Comparison of ENCODE assay signal across 16 cellular contexts in genomic region chr11:94648789-94649188, GRCh38.
DNase-seq lines count a peak whose midpoint lies in the region; ATAC-seq and TF ChIP-seq lines count a peak whose summit lies in the region.
"Had no signal": no experiment of that assay in that cellular context is flagged by ENCODE, and none has a peak within 500 bp of the region (broad histone marks: within the 10 kb centered on the region; RNA-seq: fewer than 3 reads in every experiment).

No MANE protein-coding gene starts in this region.

- H3K9ac ChIP-seq in endodermal cell (ENCODE audit: extremely low read depth, low read length, poor library complexity, severe bottlenecking): no peak overlapping the region
- peak overlapping the region; percentile 56 for H3K9ac ChIP-seq in mesendoderm (ENCODE audit: low read length)
- H3K9ac ChIP-seq: BLaER1 treated with 17β-estradiol and CSF1 and Interleukin-3, amounts not matched to agents 10 nM and 100 nM; KMS-11 had no signal

- no peaks in the 10 kb centered on the region for H3K9me3 Mint-ChIP-seq in endodermal cell
- no peaks in the 10 kb centered on the region for H3K9me3 Mint-ChIP-seq in natural killer cell treated with Interleukin-12 subunit alpha and Interleukin-12 subunit beta and Interleukin-15 and Interleukin-18, amount 100 ng/mL, for 72 hours
- H3K9me3 Mint-ChIP-seq: CD4-positive, alpha-beta memory T cell had no signal

- WGBS in right cardiac atrium: 76% methylated on average over 2 of the region's 2 CpGs
- WGBS in endodermal cell (ENCODE audit: insufficient coverage in 1 of 2, insufficient read length in 1 of 2), 2 experiments: 80 to 87% methylated on average over 2 of the region's 2 CpGs
- no CpG with 5 or more reads among the region's 2 CpGs for WGBS in mesendoderm (ENCODE audit: extremely low coverage, insufficient coverage, low lambda C conversion rate)

- no peak overlapping the region for H3K23ac ChIP-seq in mesendoderm (ENCODE audit: low read length)

- peaks cover 19% of the 10 kb centered on the region for H3K4me1 ChIP-seq in left ventricle myocardium inferior
- no peaks in the 10 kb centered on the region for H3K4me1 ChIP-seq in right cardiac atrium (ENCODE audit: control insufficient read depth, insufficient read depth, low read length)
- H3K4me1 ChIP-seq in endodermal cell (ENCODE audit: control insufficient read depth, insufficient read depth, low read length): peaks cover 10% of the 10 kb centered on the region
- peaks cover 12% of the 10 kb centered on the region for H3K4me1 ChIP-seq in mesendoderm (ENCODE audit: control insufficient read depth, low read depth, low read length)
- H3K4me1 ChIP-seq: HAP-1 had no signal

- H3K79me2 ChIP-seq in mesendoderm (ENCODE audit: control insufficient read depth, insufficient read depth, low read length): peaks cover 17% of the 10 kb centered on the region

- intact Hi-C loops in left ventricle myocardium inferior (cut with micrococcal nuclease) (no loop called here), right cardiac atrium (cut with DNase I) (no loop called here)

- H2BK120ac ChIP-seq in mesendoderm (ENCODE audit: low read depth, low read length): no peak overlapping the region

- no peak overlapping the region for H2BK5ac ChIP-seq in mesendoderm (ENCODE audit: low read length)

- H3K79me1 ChIP-seq in mesendoderm (ENCODE audit: low read length): no peaks in the 10 kb centered on the region

- H3K9me3 ChIP-seq in left ventricle myocardium inferior (replicated peaks) (no peaks in the 10 kb centered on the region), right cardiac atrium (ENCODE audit: control insufficient read depth, low read length) (no peaks in the 10 kb centered on the region), endodermal cell (ENCODE audit: control insufficient read depth, low read length) (no peaks in the 10 kb centered on the region)
- H3K9me3 ChIP-seq: BLaER1 treated with 17β-estradiol and CSF1 and Interleukin-3, amounts not matched to agents 10 nM and 100 nM; HAP-1 had no signal

- peaks cover 58% of the 10 kb centered on the region for H3K36me3 Mint-ChIP-seq in endodermal cell (ENCODE audit: low read depth)
- no peaks in the 10 kb centered on the region for H3K36me3 Mint-ChIP-seq in natural killer cell treated with Interleukin-12 subunit alpha and Interleukin-12 subunit beta and Interleukin-15 and Interleukin-18, amount 100 ng/mL, for 72 hours
- H3K36me3 Mint-ChIP-seq: CD4-positive, alpha-beta memory T cell had no signal

- no peak overlapping the region for H3K4me2 ChIP-seq in mesendoderm (ENCODE audit: low read length)
- H3K4me2 ChIP-seq: BLaER1 treated with 17β-estradiol and CSF1 and Interleukin-3, amounts not matched to agents 10 nM and 100 nM; KMS-11 had no signal

- no peak for DNase-seq in left ventricle myocardium inferior
- DNase-seq in right cardiac atrium: no peak
- no peak for DNase-seq in endodermal cell
- DNase-seq in mesendoderm: no peak
- no peak for DNase-seq in A172 (ENCODE audit: low spot score)
- no peak for DNase-seq in natural killer cell treated with Interleukin-12 subunit alpha and Interleukin-12 subunit beta and Interleukin-15 and Interleukin-18, amount 100 ng/mL, for 72 hours (ENCODE audit: low spot score)
- DNase-seq in NCI-H524 treated with DMSO at 0.1 percent for 48 hours (lab: John Stamatoyannopoulos, UW): no peak
- no peak for DNase-seq in MV-4-11 (lab: John Stamatoyannopoulos, UW)
- DNase-seq: CD4-positive, alpha-beta memory T cell; DMS79; GOT3 had no signal

- no peak overlapping the region for H3K4me3 Mint-ChIP-seq in endodermal cell
- no peak overlapping the region for H3K4me3 Mint-ChIP-seq in natural killer cell treated with Interleukin-12 subunit alpha and Interleukin-12 subunit beta and Interleukin-15 and Interleukin-18, amount 100 ng/mL, for 72 hours
- H3K4me3 Mint-ChIP-seq: CD4-positive, alpha-beta memory T cell had no signal

- no peak for ATAC-seq in right cardiac atrium
- ATAC-seq in natural killer cell treated with Interleukin-12 subunit alpha and Interleukin-12 subunit beta and Interleukin-15 and Interleukin-18, amount 100 ng/mL, for 72 hours: no peak
- ATAC-seq: HepG2 had no signal

- peaks cover 55% of the 10 kb centered on the region for H3K4me1 Mint-ChIP-seq in endodermal cell
- no peaks in the 10 kb centered on the region for H3K4me1 Mint-ChIP-seq in natural killer cell treated with Interleukin-12 subunit alpha and Interleukin-12 subunit beta and Interleukin-15 and Interleukin-18, amount 100 ng/mL, for 72 hours (ENCODE audit: low read depth in 2 of 2)
- H3K4me1 Mint-ChIP-seq: CD4-positive, alpha-beta memory T cell had no signal

- TF ChIP-seq CTCF in left ventricle myocardium inferior (IDR thresholded peaks at IDR 0.05; ENCODE audit: borderline replicate concordance) (no peak), endodermal cell (conservative IDR thresholded peaks at IDR 0.05) (no peak)

- H2BK15ac ChIP-seq in mesendoderm (replicated peaks; ENCODE audit: low read depth): no peak overlapping the region

- H4K8ac ChIP-seq in mesendoderm (ENCODE audit: low read depth, low read length): no peak overlapping the region

- peak overlapping the region; percentile 56 for H3K56ac ChIP-seq in mesendoderm (ENCODE audit: low read length)

- no peak overlapping the region for H2AK5ac ChIP-seq in mesendoderm (ENCODE audit: low read length)

- H3K36me3 ChIP-seq in left ventricle myocardium inferior: no peaks in the 10 kb centered on the region
- peaks cover 50% of the 10 kb centered on the region for H3K36me3 ChIP-seq in endodermal cell (ENCODE audit: control insufficient read depth, insufficient read depth, low read length)
- H3K36me3 ChIP-seq in mesendoderm (ENCODE audit: control insufficient read depth, insufficient read depth, low read length): no peaks in the 10 kb centered on the region
- H3K36me3 ChIP-seq: BLaER1 treated with 17β-estradiol and CSF1 and Interleukin-3, amounts not matched to agents 10 nM and 100 nM; HAP-1 had no signal

- H3K27me3 ChIP-seq in left ventricle myocardium inferior (ENCODE audit: low read depth): no peaks in the 10 kb centered on the region
- no peaks in the 10 kb centered on the region for H3K27me3 ChIP-seq in right cardiac atrium (ENCODE audit: control insufficient read depth, insufficient read depth)
- H3K27me3 ChIP-seq in endodermal cell (ENCODE audit: control insufficient read depth, insufficient read depth, low read length, poor library complexity, severe bottlenecking): no peaks in the 10 kb centered on the region
- no peaks in the 10 kb centered on the region for H3K27me3 ChIP-seq in mesendoderm (ENCODE audit: insufficient read depth, low read length, poor library complexity)
- H3K27me3 ChIP-seq: BLaER1 treated with 17β-estradiol and CSF1 and Interleukin-3, amounts not matched to agents 10 nM and 100 nM had no signal

- H3K4me3 ChIP-seq in left ventricle myocardium inferior: no peak overlapping the region
- H3K4me3 ChIP-seq in right cardiac atrium (ENCODE audit: low read length): no peak overlapping the region
- H3K4me3 ChIP-seq in endodermal cell (ENCODE audit: low read length): peak overlapping the region; percentile 61
- no peak overlapping the region for H3K4me3 ChIP-seq in mesendoderm (ENCODE audit: low read length)
- H3K4me3 ChIP-seq: BLaER1 treated with 17β-estradiol and CSF1 and Interleukin-3, amounts not matched to agents 10 nM and 100 nM; HAP-1 had no signal

- H3K4ac ChIP-seq in mesendoderm (ENCODE audit: low read depth, low read length): no peak overlapping the region

- H3K27me3 Mint-ChIP-seq in endodermal cell (ENCODE audit: insufficient read depth): no peaks in the 10 kb centered on the region
- peaks cover 6 to 27% of the 10 kb centered on the region in 2 donors for H3K27me3 Mint-ChIP-seq in natural killer cell treated with Interleukin-12 subunit alpha and Interleukin-12 subunit beta and Interleukin-15 and Interleukin-18, amount 100 ng/mL, for 72 hours

- peak overlapping the region; percentile 87 for H3K18ac ChIP-seq in mesendoderm (ENCODE audit: low read length)

- no peak overlapping the region for H3K27ac Mint-ChIP-seq in endodermal cell
- no peak overlapping the region for H3K27ac Mint-ChIP-seq in natural killer cell treated with Interleukin-12 subunit alpha and Interleukin-12 subunit beta and Interleukin-15 and Interleukin-18, amount 100 ng/mL, for 72 hours
- H3K27ac Mint-ChIP-seq: CD4-positive, alpha-beta memory T cell had no signal

- H4K5ac ChIP-seq in mesendoderm (ENCODE audit: low read length): no peak overlapping the region

- H3K27ac ChIP-seq in left ventricle myocardium inferior (replicated peaks): peak overlapping the region; percentile 63
- H3K27ac ChIP-seq in right cardiac atrium (ENCODE audit: low read length): no peak overlapping the region
- no peak overlapping the region for H3K27ac ChIP-seq in endodermal cell (ENCODE audit: low read depth, low read length)
- peak overlapping the region; percentile 71 for H3K27ac ChIP-seq in mesendoderm (ENCODE audit: low read depth, low read length)
- H3K27ac ChIP-seq: 22Rv1; BLaER1 treated with 17β-estradiol and CSF1 and Interleukin-3, amounts not matched to agents 10 nM and 100 nM; KMS-11 had no signal

Comparison
In these comparisons a context has a peak if more than half of its experiments do, and no peak if none do; other contexts are left out.
1. H3K27ac ChIP-seq: peak in left ventricle myocardium inferior (single experiment) and mesendoderm (single experiment); none in right cardiac atrium (single experiment) and endodermal cell (single experiment).